ENCODE assay signal across 13 cellular contexts in the genomic region with DNA sequence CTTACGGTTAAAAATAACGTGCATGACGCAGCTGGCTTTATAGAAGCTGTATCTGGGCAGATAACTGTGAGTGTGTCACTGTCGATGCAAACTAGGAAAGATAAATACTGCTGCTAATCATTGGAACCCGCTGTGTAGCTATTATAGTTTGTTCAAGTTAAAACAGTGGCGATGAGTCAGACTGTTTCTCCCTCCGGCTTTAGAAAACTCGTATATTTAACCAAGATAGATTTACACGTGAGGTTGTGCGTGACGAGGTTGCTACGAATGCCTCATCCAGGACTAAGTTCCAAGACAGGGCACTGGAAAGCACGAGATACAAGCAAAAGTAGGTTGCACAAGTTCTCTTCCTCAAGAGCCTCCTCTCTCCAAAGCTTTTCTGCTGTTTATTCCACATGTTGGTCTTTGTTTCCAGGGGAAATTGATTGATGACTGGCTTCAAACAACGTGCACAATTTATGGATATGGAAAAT.
DNase-seq lines count a peak whose midpoint lies in the region; ATAC-seq and TF ChIP-seq lines count a peak whose summit lies in the region.
"Had no signal": no experiment of that assay in that cellular context is flagged by ENCODE, and none has a peak within 500 bp of the region (broad histone marks: within the 10 kb centered on the region; RNA-seq: fewer than 3 reads in every experiment).

No MANE protein-coding gene starts in this region.

- H3K27ac Mint-ChIP-seq in WTC11: no peak overlapping the region
- H3K27ac Mint-ChIP-seq: activated naive CD8-positive, alpha-beta T cell treated with anti-CD3 and anti-CD28 coated beads, Interleukin-2, amount 10 ng/mL, durations not matched to agents 7 days and 5 days had no signal

- no peaks in the 10 kb centered on the region for H3K79me2 ChIP-seq in fibroblast of lung (ENCODE audit: control insufficient read depth, insufficient read depth, low read length)

- H3K36me3 ChIP-seq in fibroblast of lung (ENCODE audit: control insufficient read depth, insufficient read depth, low read length): no peaks in the 10 kb centered on the region
- no peaks in the 10 kb centered on the region for H3K36me3 ChIP-seq in suprapubic skin
- H3K36me3 ChIP-seq: HAP-1, neutrophil had no signal

- no peak for TF ChIP-seq CTCF in fibroblast of lung (conservative IDR thresholded peaks at IDR 0.05 in 1 of 2, IDR thresholded peaks at IDR 0.05 in 1 of 2; ENCODE audit: low read depth in 1 of 2, low read length in 2 of 2)
- TF ChIP-seq CTCF in suprapubic skin (IDR thresholded peaks at IDR 0.05): no peak
- TF ChIP-seq CTCF in WTC11 (IDR thresholded peaks at IDR 0.05): no peak

- DNase-seq in Right ventricle myocardium superior (no peak), Right ventricle myocardium inferior (ENCODE audit: missing footprints) (no peak), RPMI7951 (ENCODE audit: low read depth) (peak; percentile 98), fibroblast of lung (ENCODE audit: low read depth in 2 of 2) (peak; percentile 57 to 85), suprapubic skin (ENCODE audit: low spot score in 2 of 2) (no peak), WTC11 (ENCODE audit: low spot score) (no peak), ecto neural progenitor cell (ENCODE audit: low spot score) (no peak), GM03348 (ENCODE audit: low spot score) (no peak)
- DNase-seq: activated CD4-positive, alpha-beta T cell treated with anti-CD3 and anti-CD28 coated beads for 4 hours; activated naive CD8-positive, alpha-beta T cell treated with anti-CD3 and anti-CD28 coated beads, Interleukin-2, amount 10 ng/mL, durations not matched to agents 7 days and 5 days; NK-92 treated with Interleukin-12 subunit alpha and Interleukin-12 subunit beta, amount 100 ng/mL, for 24 hours had no signal

- TF ChIP-seq EP300 in suprapubic skin (IDR thresholded peaks at IDR 0.05): no peak

- no peaks in the 10 kb centered on the region for H3K4me1 ChIP-seq in fibroblast of lung (ENCODE audit: control insufficient read depth, extremely low read depth, insufficient read depth, low read length)
- H3K4me1 ChIP-seq in suprapubic skin: peaks cover 10% of the 10 kb centered on the region
- H3K4me1 ChIP-seq: HAP-1 had no signal

- H3K27me3 Mint-ChIP-seq in WTC11 (ENCODE audit: low read depth): no peaks in the 10 kb centered on the region
- H3K27me3 Mint-ChIP-seq: activated naive CD8-positive, alpha-beta T cell treated with anti-CD3 and anti-CD28 coated beads, Interleukin-2, amount 10 ng/mL, durations not matched to agents 7 days and 5 days had no signal

- CTCF ChIA-PET in WTC11 (lab: Charles Lee): no interaction called here

- H3K27ac ChIP-seq in fibroblast of lung (ENCODE audit: insufficient read depth, low read length) (no peak overlapping the region), suprapubic skin (peak overlapping the region; percentile 11)
- H3K27ac ChIP-seq: neutrophil had no signal

- H3K27me3 ChIP-seq in fibroblast of lung (ENCODE audit: control insufficient read depth, insufficient read depth, low read length) (no peaks in the 10 kb centered on the region), suprapubic skin (no peaks in the 10 kb centered on the region)
- H3K27me3 ChIP-seq: neutrophil had no signal

- H4K20me1 ChIP-seq in fibroblast of lung (ENCODE audit: control insufficient read depth, extremely low read depth, insufficient read depth, low read length): no peaks in the 10 kb centered on the region

- H3K9me3 Mint-ChIP-seq in WTC11: peaks cover 23% of the 10 kb centered on the region

- no peak overlapping the region for H3K4me3 Mint-ChIP-seq in WTC11
- H3K4me3 Mint-ChIP-seq: activated naive CD8-positive, alpha-beta T cell treated with anti-CD3 and anti-CD28 coated beads, Interleukin-2, amount 10 ng/mL, durations not matched to agents 7 days and 5 days had no signal

- POLR2A ChIA-PET in WTC11 (lab: Charles Lee): interaction anchor here (0.9 kb wide), 1 partner anchor 41 kb away, joined by 3 read pairs; no protein-coding TSS in a partner anchor

- intact Hi-C loops in Right ventricle myocardium superior (cut with DNase I) (no loop called here), Right ventricle myocardium inferior (cut with DNase I) (no loop called here)

- peaks cover 4% of the 10 kb centered on the region for H3K36me3 Mint-ChIP-seq in WTC11
- H3K36me3 Mint-ChIP-seq: activated naive CD8-positive, alpha-beta T cell treated with anti-CD3 and anti-CD28 coated beads, Interleukin-2, amount 10 ng/mL, durations not matched to agents 7 days and 5 days had no signal

- no peak overlapping the region for H3K4me3 ChIP-seq in fibroblast of lung (replicated peaks in 1 of 4; ENCODE audit: control extremely low read depth in 1 of 4, insufficient read depth in 1 of 4, low read depth in 3 of 4, low read length in 4 of 4)
- no peak overlapping the region for H3K4me3 ChIP-seq in suprapubic skin
- H3K4me3 ChIP-seq: HAP-1 had no signal

- WGBS in suprapubic skin: 34% methylated on average over 14 of the region's 14 CpGs

- H3K4me1 Mint-ChIP-seq in WTC11: no peaks in the 10 kb centered on the region
- H3K4me1 Mint-ChIP-seq: activated naive CD8-positive, alpha-beta T cell treated with anti-CD3 and anti-CD28 coated beads, Interleukin-2, amount 10 ng/mL, durations not matched to agents 7 days and 5 days had no signal

- ATAC-seq in Right ventricle myocardium superior (ENCODE audit: poor library complexity) (peak; percentile 63), Right ventricle myocardium inferior (no peak), WTC11 (no peak)

- no peak for TF ChIP-seq POLR2A in suprapubic skin (IDR thresholded peaks at IDR 0.05)

- H2AFZ ChIP-seq in fibroblast of lung (ENCODE audit: low read length): no peak overlapping the region

- H3K9ac ChIP-seq in fibroblast of lung (ENCODE audit: insufficient read depth, low read length): no peak overlapping the region

- no peak overlapping the region for H3K4me2 ChIP-seq in fibroblast of lung (ENCODE audit: extremely low read depth, insufficient read depth, low read length)

- H3K9me3 ChIP-seq in fibroblast of lung (ENCODE audit: control insufficient read depth, insufficient read depth, low read depth, low read length) (no peaks in the 10 kb centered on the region), suprapubic skin (no peaks in the 10 kb centered on the region)
- H3K9me3 ChIP-seq: HAP-1, neutrophil had no signal

TF ChIP-seq in WTC11, 78 proteins besides CTCF, POLR2A, EP300 and RAD21 (continues in another document):
- TF ChIP-seq IRF2 (CRISPR knock-in tag; IDR thresholded peaks at IDR 0.05; ENCODE audit: borderline replicate concordance, low read depth): no peak
- TF ChIP-seq PRRX2 (CRISPR knock-in tag; IDR thresholded peaks at IDR 0.05): no peak
- TF ChIP-seq, protein P1, sequence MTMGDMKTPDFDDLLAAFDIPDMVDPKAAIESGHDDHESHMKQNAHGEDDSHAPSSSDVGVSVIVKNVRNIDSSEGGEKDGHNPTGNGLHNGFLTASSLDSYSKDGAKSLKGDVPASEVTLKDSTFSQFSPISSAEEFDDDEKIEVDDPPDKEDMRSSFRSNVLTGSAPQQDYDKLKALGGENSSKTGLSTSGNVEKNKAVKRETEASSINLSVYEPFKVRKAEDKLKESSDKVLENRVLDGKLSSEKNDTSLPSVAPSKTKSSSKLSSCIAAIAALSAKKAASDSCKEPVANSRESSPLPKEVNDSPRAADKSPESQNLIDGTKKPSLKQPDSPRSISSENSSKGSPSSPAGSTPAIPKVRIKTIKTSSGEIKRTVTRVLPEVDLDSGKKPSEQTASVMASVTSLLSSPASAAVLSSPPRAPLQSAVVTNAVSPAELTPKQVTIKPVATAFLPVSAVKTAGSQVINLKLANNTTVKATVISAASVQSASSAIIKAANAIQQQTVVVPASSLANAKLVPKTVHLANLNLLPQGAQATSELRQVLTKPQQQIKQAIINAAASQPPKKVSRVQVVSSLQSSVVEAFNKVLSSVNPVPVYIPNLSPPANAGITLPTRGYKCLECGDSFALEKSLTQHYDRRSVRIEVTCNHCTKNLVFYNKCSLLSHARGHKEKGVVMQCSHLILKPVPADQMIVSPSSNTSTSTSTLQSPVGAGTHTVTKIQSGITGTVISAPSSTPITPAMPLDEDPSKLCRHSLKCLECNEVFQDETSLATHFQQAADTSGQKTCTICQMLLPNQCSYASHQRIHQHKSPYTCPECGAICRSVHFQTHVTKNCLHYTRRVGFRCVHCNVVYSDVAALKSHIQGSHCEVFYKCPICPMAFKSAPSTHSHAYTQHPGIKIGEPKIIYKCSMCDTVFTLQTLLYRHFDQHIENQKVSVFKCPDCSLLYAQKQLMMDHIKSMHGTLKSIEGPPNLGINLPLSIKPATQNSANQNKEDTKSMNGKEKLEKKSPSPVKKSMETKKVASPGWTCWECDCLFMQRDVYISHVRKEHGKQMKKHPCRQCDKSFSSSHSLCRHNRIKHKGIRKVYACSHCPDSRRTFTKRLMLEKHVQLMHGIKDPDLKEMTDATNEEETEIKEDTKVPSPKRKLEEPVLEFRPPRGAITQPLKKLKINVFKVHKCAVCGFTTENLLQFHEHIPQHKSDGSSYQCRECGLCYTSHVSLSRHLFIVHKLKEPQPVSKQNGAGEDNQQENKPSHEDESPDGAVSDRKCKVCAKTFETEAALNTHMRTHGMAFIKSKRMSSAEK (CRISPR knock-in tag; IDR thresholded peaks at IDR 0.05; ENCODE audit: borderline replicate concordance): no peak
- TF ChIP-seq SP1 (CRISPR knock-in tag; conservative IDR thresholded peaks at IDR 0.05): no peak
- no peak for TF ChIP-seq FOXP1 (CRISPR knock-in tag; IDR thresholded peaks at IDR 0.05; ENCODE audit: borderline replicate concordance)
- no peak for TF ChIP-seq NFATC4 (CRISPR knock-in tag; IDR thresholded peaks at IDR 0.05)
- TF ChIP-seq, protein P2, sequence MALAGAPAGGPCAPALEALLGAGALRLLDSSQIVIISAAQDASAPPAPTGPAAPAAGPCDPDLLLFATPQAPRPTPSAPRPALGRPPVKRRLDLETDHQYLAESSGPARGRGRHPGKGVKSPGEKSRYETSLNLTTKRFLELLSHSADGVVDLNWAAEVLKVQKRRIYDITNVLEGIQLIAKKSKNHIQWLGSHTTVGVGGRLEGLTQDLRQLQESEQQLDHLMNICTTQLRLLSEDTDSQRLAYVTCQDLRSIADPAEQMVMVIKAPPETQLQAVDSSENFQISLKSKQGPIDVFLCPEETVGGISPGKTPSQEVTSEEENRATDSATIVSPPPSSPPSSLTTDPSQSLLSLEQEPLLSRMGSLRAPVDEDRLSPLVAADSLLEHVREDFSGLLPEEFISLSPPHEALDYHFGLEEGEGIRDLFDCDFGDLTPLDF (CRISPR knock-in tag; IDR thresholded peaks at IDR 0.05): no peak
- TF ChIP-seq NR2C2 (CRISPR knock-in tag; IDR thresholded peaks at IDR 0.05): no peak
- TF ChIP-seq CREM (CRISPR knock-in tag; IDR thresholded peaks at IDR 0.05): no peak
- no peak for TF ChIP-seq RORB (CRISPR knock-in tag; IDR thresholded peaks at IDR 0.05)

Comparison
In these comparisons a context has a peak if more than half of its experiments do, and no peak if none do; other contexts are left out.
1. DNase-seq: peak in RPMI7951 (single experiment) and fibroblast of lung (2 of 2); none in Right ventricle myocardium superior (single experiment), Right ventricle myocardium inferior (single experiment), suprapubic skin (0 of 2), WTC11 (single experiment), ecto neural progenitor cell (single experiment) and GM03348 (single experiment).